Comparison of ENCODE assay signal across 20 cellular contexts in genomic region chr13:47723898-47724297, GRCh38.
"Had no signal": no experiment of that assay in that cellular context is flagged by ENCODE, and none has a peak within 500 bp of the region (broad histone marks: within the 10 kb centered on the region; RNA-seq: fewer than 3 reads in every experiment).

No MANE protein-coding gene starts in this region.

- H3K4me1 ChIP-seq: esophagus muscularis mucosa, gastrocnemius medialis, stomach, transverse colon had no signal

- ATAC-seq: gastrocnemius medialis, left colon, left ventricle myocardium superior, right cardiac atrium had no signal

- H3K4me3 Mint-ChIP-seq: naive B cell, nephron progenitor cell had no signal

- H3K36me3 ChIP-seq: esophagus muscularis mucosa, gastrocnemius medialis, neutrophil, stomach, thoracic aorta, transverse colon had no signal

- H3K4me1 Mint-ChIP-seq: naive B cell, nephron progenitor cell had no signal

- H3K27ac Mint-ChIP-seq: naive B cell, nephron progenitor cell had no signal

- DNase-seq: effector memory CD4-positive, alpha-beta T cell; gastrocnemius medialis; left colon; left ventricle myocardium superior; mesenchymal stem cell; naive B cell; nephron progenitor cell; posterior cingulate gyrus; right cardiac atrium; small intestine; stimulated activated CD4-positive, alpha-beta T cell treated with anti-CD3 and anti-CD28 coated beads, Interleukin-12 subunit alpha, Interleukin-12 subunit beta, amount 100 ng/mL, for 4 hours; stimulated activated naive CD4-positive, alpha-beta T cell; stomach; substantia nigra; transverse colon had no signal

- H3K36me3 Mint-ChIP-seq: naive B cell had no signal

- FAIRE-seq: small intestine had no signal

- H3K27me3 ChIP-seq: esophagus muscularis mucosa, gastrocnemius medialis, neutrophil, stomach, transverse colon had no signal

- H3K4me3 ChIP-seq: esophagus muscularis mucosa, gastrocnemius medialis, lung, stomach, thoracic aorta, transverse colon had no signal

- H3K9me3 ChIP-seq: esophagus muscularis mucosa, gastrocnemius medialis, neutrophil, stomach, thoracic aorta, transverse colon had no signal

- H3K9me3 Mint-ChIP-seq: nephron progenitor cell had no signal

- H3K27ac ChIP-seq: epithelial cell of prostate, esophagus muscularis mucosa, gastrocnemius medialis, neutrophil, stomach, thoracic aorta, transverse colon had no signal
